1 cellular context compared by ENCODE assay signal in genomic region chr15:52262364-52262763, GRCh38.
TF ChIP-seq lines count a peak whose summit lies in the region.

No MANE protein-coding gene starts in this region.

TF ChIP-seq in H1, 55 proteins besides CTCF, POLR2A, EP300 and RAD21 (continued from another document):
- TF ChIP-seq ATF2 (IDR thresholded peaks at IDR 0.05; ENCODE audit: low read length) (no peak), BCL11A (IDR thresholded peaks at IDR 0.05; ENCODE audit: low read depth in 2 of 2, low read length in 2 of 2) (no peak), HDAC6 (IDR thresholded peaks at IDR 0.05; ENCODE audit: low read depth, low read length) (no peak), CEBPB (IDR thresholded peaks at IDR 0.05; ENCODE audit: low read depth, low read length) (no peak), USF2 (IDR thresholded peaks at IDR 0.05; ENCODE audit: low read length) (no peak), MAFK (IDR thresholded peaks at IDR 0.05; ENCODE audit: low read depth, low read length) (no peak), TEAD4 (IDR thresholded peaks at IDR 0.05; ENCODE audit: low read depth, low read length) (no peak), ZNF274 (IDR thresholded peaks at IDR 0.05; ENCODE audit: borderline replicate concordance, extremely low read depth, low read length) (no peak), E2F6 (IDR thresholded peaks at IDR 0.05) (no peak), CTBP2 (IDR thresholded peaks at IDR 0.05; ENCODE audit: borderline replicate concordance, insufficient read depth, insufficient read length, low read length) (no peak), YY1 (IDR thresholded peaks at IDR 0.05; ENCODE audit: low read depth, low read length) (no peak), ASH2L (IDR thresholded peaks at IDR 0.05; ENCODE audit: low read length) (no peak)
TF ChIP-seq in H1: peak in this region for 0.
